Comparison of ENCODE assay signal across 1 cellular context in the genomic region with DNA sequence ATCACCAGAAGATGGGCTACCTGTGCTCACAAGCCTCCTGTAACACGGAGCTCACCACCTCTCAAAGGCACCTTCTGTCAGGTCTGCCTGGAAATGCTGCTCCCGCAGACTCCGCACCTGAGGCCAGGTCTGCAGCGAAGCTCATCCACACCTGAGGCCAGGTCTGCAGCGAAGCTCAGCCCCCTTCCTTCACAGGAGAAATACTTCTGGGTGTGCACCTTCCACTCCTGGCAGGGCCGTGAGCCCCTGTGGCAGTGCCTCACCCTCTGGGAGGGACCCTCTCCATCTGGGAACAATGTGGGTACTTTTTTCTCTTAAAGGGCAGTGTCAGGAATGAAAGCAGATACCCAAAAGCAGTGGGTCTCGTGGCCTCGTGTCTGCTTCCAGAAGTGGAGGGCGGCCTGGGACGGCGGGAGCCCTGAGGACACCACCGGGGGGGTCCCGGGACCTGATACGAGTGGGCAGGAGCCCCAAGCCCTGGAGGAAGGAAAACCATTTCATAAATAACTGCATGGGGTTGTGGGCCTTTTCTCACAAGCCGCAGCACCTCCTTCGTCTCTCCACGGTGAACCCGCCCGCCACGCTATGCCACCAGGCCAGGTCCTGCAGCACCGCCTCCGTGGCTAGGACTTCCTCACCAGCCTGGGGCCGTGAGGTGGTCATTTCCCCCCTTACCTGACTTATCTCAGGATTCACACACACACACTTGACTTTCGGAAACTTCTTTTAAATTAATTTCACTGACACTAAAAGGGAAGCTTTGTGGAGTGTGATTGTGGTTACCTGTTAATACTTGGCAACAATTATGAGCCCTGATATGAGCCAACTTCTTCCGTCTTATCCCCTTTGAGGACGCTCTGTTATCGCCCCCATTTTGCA.
TF ChIP-seq lines count a peak whose summit lies in the region.

No MANE protein-coding gene starts in this region.

TF ChIP-seq in HepG2, 621 proteins besides CTCF, POLR2A, EP300 and RAD21 (continued from another document and continues in another):
- TF ChIP-seq, protein P1, sequence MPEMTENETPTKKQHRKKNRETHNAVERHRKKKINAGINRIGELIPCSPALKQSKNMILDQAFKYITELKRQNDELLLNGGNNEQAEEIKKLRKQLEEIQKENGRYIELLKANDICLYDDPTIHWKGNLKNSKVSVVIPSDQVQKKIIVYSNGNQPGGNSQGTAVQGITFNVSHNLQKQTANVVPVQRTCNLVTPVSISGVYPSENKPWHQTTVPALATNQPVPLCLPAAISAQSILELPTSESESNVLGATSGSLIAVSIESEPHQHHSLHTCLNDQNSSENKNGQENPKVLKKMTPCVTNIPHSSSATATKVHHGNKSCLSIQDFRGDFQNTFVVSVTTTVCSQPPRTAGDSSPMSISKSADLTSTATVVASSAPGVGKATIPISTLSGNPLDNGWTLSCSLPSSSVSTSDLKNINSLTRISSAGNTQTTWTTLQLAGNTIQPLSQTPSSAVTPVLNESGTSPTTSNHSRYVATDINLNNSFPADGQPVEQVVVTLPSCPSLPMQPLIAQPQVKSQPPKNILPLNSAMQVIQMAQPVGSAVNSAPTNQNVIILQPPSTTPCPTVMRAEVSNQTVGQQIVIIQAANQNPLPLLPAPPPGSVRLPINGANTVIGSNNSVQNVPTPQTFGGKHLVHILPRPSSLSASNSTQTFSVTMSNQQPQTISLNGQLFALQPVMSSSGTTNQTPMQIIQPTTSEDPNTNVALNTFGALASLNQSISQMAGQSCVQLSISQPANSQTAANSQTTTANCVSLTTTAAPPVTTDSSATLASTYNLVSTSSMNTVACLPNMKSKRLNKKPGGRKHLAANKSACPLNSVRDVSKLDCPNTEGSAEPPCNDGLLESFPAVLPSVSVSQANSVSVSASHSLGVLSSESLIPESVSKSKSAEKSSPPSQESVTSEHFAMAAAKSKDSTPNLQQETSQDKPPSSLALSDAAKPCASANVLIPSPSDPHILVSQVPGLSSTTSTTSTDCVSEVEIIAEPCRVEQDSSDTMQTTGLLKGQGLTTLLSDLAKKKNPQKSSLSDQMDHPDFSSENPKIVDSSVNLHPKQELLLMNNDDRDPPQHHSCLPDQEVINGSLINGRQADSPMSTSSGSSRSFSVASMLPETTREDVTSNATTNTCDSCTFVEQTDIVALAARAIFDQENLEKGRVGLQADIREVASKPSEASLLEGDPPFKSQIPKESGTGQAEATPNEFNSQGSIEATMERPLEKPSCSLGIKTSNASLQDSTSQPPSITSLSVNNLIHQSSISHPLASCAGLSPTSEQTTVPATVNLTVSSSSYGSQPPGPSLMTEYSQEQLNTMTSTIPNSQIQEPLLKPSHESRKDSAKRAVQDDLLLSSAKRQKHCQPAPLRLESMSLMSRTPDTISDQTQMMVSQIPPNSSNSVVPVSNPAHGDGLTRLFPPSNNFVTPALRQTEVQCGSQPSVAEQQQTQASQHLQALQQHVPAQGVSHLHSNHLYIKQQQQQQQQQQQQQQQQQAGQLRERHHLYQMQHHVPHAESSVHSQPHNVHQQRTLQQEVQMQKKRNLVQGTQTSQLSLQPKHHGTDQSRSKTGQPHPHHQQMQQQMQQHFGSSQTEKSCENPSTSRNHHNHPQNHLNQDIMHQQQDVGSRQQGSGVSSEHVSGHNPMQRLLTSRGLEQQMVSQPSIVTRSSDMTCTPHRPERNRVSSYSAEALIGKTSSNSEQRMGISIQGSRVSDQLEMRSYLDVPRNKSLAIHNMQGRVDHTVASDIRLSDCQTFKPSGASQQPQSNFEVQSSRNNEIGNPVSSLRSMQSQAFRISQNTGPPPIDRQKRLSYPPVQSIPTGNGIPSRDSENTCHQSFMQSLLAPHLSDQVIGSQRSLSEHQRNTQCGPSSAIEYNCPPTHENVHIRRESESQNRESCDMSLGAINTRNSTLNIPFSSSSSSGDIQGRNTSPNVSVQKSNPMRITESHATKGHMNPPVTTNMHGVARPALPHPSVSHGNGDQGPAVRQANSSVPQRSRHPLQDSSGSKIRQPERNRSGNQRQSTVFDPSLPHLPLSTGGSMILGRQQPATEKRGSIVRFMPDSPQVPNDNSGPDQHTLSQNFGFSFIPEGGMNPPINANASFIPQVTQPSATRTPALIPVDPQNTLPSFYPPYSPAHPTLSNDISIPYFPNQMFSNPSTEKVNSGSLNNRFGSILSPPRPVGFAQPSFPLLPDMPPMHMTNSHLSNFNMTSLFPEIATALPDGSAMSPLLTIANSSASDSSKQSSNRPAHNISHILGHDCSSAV (CRISPR knock-in tag; IDR thresholded peaks at IDR 0.05; ENCODE audit: borderline replicate concordance): no peak
- TF ChIP-seq, protein P2, sequence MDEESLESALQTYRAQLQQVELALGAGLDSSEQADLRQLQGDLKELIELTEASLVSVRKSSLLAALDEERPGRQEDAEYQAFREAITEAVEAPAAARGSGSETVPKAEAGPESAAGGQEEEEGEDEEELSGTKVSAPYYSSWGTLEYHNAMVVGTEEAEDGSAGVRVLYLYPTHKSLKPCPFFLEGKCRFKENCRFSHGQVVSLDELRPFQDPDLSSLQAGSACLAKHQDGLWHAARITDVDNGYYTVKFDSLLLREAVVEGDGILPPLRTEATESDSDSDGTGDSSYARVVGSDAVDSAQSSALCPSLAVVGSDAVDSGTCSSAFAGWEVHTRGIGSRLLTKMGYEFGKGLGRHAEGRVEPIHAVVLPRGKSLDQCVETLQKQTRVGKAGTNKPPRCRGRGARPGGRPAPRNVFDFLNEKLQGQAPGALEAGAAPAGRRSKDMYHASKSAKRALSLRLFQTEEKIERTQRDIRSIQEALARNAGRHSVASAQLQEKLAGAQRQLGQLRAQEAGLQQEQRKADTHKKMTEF (CRISPR knock-in tag; IDR thresholded peaks at IDR 0.05): no peak
- TF ChIP-seq IKZF5 (CRISPR knock-in tag; IDR thresholded peaks at IDR 0.05) (0 out of 2 replicates have a peak, but pooled peaks have one; percentile 29), NR2C2 (CRISPR knock-in tag; IDR thresholded peaks at IDR 0.05; ENCODE audit: borderline replicate concordance) (no peak), ATRX (CRISPR knock-in tag; IDR thresholded peaks at IDR 0.05; ENCODE audit: borderline replicate concordance) (no peak), PPARG (CRISPR knock-in tag; conservative IDR thresholded peaks at IDR 0.05) (no peak), NFE2L1 (CRISPR knock-in tag; IDR thresholded peaks at IDR 0.05; ENCODE audit: borderline replicate concordance) (no peak), BCL6 (CRISPR knock-in tag; IDR thresholded peaks at IDR 0.05) (no peak), SCMH1 (CRISPR knock-in tag; IDR thresholded peaks at IDR 0.05; ENCODE audit: borderline replicate concordance) (no peak), REST (IDR thresholded peaks at IDR 0.05; ENCODE audit: borderline replicate concordance in 1 of 2, low read depth in 1 of 2, low read length in 2 of 2) (no peak), TBL1XR1 (IDR thresholded peaks at IDR 0.05; ENCODE audit: borderline replicate concordance, low read length, partially characterized antibody) (no peak), CBFB (CRISPR knock-in tag; IDR thresholded peaks at IDR 0.05) (no peak), ZNF556 (CRISPR knock-in tag; IDR thresholded peaks at IDR 0.05; ENCODE audit: borderline replicate concordance) (no peak), ARID2 (CRISPR knock-in tag; IDR thresholded peaks at IDR 0.05; ENCODE audit: borderline replicate concordance) (no peak), E2F2 (CRISPR knock-in tag; IDR thresholded peaks at IDR 0.05; ENCODE audit: borderline replicate concordance) (no peak), PHF5A (CRISPR knock-in tag; IDR thresholded peaks at IDR 0.05; ENCODE audit: low read depth, unreplicated experiment) (no peak)
- TF ChIP-seq, protein P3, sequence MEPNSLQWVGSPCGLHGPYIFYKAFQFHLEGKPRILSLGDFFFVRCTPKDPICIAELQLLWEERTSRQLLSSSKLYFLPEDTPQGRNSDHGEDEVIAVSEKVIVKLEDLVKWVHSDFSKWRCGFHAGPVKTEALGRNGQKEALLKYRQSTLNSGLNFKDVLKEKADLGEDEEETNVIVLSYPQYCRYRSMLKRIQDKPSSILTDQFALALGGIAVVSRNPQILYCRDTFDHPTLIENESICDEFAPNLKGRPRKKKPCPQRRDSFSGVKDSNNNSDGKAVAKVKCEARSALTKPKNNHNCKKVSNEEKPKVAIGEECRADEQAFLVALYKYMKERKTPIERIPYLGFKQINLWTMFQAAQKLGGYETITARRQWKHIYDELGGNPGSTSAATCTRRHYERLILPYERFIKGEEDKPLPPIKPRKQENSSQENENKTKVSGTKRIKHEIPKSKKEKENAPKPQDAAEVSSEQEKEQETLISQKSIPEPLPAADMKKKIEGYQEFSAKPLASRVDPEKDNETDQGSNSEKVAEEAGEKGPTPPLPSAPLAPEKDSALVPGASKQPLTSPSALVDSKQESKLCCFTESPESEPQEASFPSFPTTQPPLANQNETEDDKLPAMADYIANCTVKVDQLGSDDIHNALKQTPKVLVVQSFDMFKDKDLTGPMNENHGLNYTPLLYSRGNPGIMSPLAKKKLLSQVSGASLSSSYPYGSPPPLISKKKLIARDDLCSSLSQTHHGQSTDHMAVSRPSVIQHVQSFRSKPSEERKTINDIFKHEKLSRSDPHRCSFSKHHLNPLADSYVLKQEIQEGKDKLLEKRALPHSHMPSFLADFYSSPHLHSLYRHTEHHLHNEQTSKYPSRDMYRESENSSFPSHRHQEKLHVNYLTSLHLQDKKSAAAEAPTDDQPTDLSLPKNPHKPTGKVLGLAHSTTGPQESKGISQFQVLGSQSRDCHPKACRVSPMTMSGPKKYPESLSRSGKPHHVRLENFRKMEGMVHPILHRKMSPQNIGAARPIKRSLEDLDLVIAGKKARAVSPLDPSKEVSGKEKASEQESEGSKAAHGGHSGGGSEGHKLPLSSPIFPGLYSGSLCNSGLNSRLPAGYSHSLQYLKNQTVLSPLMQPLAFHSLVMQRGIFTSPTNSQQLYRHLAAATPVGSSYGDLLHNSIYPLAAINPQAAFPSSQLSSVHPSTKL (CRISPR knock-in tag; IDR thresholded peaks at IDR 0.05): no peak
- TF ChIP-seq, protein P4, sequence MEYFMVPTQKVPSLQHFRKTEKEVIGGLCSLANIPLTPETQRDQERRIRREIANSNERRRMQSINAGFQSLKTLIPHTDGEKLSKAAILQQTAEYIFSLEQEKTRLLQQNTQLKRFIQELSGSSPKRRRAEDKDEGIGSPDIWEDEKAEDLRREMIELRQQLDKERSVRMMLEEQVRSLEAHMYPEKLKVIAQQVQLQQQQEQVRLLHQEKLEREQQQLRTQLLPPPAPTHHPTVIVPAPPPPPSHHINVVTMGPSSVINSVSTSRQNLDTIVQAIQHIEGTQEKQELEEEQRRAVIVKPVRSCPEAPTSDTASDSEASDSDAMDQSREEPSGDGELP (IDR thresholded peaks at IDR 0.05; ENCODE audit: borderline replicate concordance, low read depth): no peak
- TF ChIP-seq, protein P5, sequence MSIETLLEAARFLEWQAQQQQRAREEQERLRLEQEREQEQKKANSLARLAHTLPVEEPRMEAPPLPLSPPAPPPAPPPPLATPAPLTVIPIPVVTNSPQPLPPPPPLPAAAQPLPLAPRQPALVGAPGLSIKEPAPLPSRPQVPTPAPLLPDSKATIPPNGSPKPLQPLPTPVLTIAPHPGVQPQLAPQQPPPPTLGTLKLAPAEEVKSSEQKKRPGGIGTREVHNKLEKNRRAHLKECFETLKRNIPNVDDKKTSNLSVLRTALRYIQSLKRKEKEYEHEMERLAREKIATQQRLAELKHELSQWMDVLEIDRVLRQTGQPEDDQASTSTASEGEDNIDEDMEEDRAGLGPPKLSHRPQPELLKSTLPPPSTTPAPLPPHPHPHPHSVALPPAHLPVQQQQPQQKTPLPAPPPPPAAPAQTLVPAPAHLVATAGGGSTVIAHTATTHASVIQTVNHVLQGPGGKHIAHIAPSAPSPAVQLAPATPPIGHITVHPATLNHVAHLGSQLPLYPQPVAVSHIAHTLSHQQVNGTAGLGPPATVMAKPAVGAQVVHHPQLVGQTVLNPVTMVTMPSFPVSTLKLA (IDR thresholded peaks at IDR 0.05): no peak
- TF ChIP-seq, protein P6, sequence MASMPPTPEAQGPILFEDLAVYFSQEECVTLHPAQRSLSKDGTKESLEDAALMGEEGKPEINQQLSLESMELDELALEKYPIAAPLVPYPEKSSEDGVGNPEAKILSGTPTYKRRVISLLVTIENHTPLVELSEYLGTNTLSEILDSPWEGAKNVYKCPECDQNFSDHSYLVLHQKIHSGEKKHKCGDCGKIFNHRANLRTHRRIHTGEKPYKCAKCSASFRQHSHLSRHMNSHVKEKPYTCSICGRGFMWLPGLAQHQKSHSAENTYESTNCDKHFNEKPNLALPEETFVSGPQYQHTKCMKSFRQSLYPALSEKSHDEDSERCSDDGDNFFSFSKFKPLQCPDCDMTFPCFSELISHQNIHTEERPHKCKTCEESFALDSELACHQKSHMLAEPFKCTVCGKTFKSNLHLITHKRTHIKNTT (CRISPR knock-in tag; IDR thresholded peaks at IDR 0.05): no peak
